15 cellular contexts compared by ENCODE assay signal in genomic region chr5:14505310-14506140, GRCh38.
DNase-seq lines count a peak whose midpoint lies in the region; ATAC-seq, FAIRE-seq and TF ChIP-seq lines count a peak whose summit lies in the region.
"Had no signal": no experiment of that assay in that cellular context is flagged by ENCODE, and none has a peak within 500 bp of the region (broad histone marks: within the 10 kb centered on the region; RNA-seq: fewer than 3 reads in every experiment).

No MANE protein-coding gene starts in this region.

- H3K36me3 Mint-ChIP-seq in H9 (ENCODE audit: insufficient read depth in 1 of 3, low read depth in 3 of 3), result peaks cover 16 to 38% (median 31%) of the 10 kb centered on the region in 3 experiments; a peak in 6 of 7 replicates
- peaks cover 36% of the 10 kb centered on the region for H3K36me3 Mint-ChIP-seq in astrocyte (ENCODE audit: low read depth, unreplicated experiment)

- no peak overlapping the region for H3K27ac ChIP-seq in H9 (ENCODE audit: insufficient read length, low read depth, low read length)
- H3K27ac ChIP-seq in astrocyte (ENCODE audit: low read depth, low read length), result no peak overlapping the region

- H3K18ac ChIP-seq in H9 (ENCODE audit: insufficient read length, low read depth, low read length), result no peak overlapping the region

- H2BK5ac ChIP-seq in H9 (ENCODE audit: insufficient read length, low read length), result no peak overlapping the region

- ATAC-seq in GM19035 (IDR thresholded peaks at IDR 0.05; ENCODE audit: unreplicated experiment), result no peak
- ATAC-seq: activated CD4-positive, alpha-beta T cell treated with anti-CD3 and anti-CD28 coated beads for 36 hours had no signal

- H3K27me3 ChIP-seq in BE2C, result no peaks in the 10 kb centered on the region
- H3K27me3 ChIP-seq in H9 (ENCODE audit: insufficient read depth, low read length), result no peaks in the 10 kb centered on the region
- H3K27me3 ChIP-seq in astrocyte (ENCODE audit: insufficient read depth, low read length), result no peaks in the 10 kb centered on the region

- H3T11ph ChIP-seq in H9 (ENCODE audit: low read length), result no peak overlapping the region

- WGBS in H9 (ENCODE audit: extremely low coverage, insufficient read length, low lambda C conversion rate), result no CpG with 5 or more reads among the region's 23 CpGs

- no peak overlapping the region for H4K5ac ChIP-seq in H9 (ENCODE audit: insufficient read length, low read depth, low read length)

- H3K27ac Mint-ChIP-seq in H9, result peak overlapping the region in 1 of 3 experiments; percentile 40; a peak in 2 of 7 replicates
- H3K27ac Mint-ChIP-seq in astrocyte (ENCODE audit: unreplicated experiment), result peak overlapping the region; percentile 66
- H3K27ac Mint-ChIP-seq: activated CD4-positive, alpha-beta T cell treated with anti-CD3 and anti-CD28 coated beads for 36 hours had no signal

- no peaks in the 10 kb centered on the region for H3K79me2 ChIP-seq in H9 (ENCODE audit: insufficient read depth, low read length)
- peaks cover 34% of the 10 kb centered on the region for H3K79me2 ChIP-seq in astrocyte (ENCODE audit: insufficient read depth, low read length)

- H3K36me3 ChIP-seq in BE2C (peaks cover 77% of the 10 kb centered on the region), astrocyte (ENCODE audit: insufficient read depth, low read length) (peaks cover 70% of the 10 kb centered on the region)

- H3K23me2 ChIP-seq in H9 (ENCODE audit: insufficient read length, low read depth, low read length, poor library complexity, severe bottlenecking), result no peaks in the 10 kb centered on the region

- no peak overlapping the region for H4K8ac ChIP-seq in H9 (replicated peaks; ENCODE audit: insufficient read length, low read depth, low read length)

- no peaks in the 10 kb centered on the region for H3K79me1 ChIP-seq in H9 (ENCODE audit: insufficient read depth, low read depth, low read length, poor library complexity, severe bottlenecking)

- H2BK15ac ChIP-seq in H9 (ENCODE audit: low read depth, low read length), result no peak overlapping the region

- H3K23ac ChIP-seq in H9 (ENCODE audit: insufficient read length, low read depth, low read length), result no peak overlapping the region

- no peak overlapping the region for H3K4ac ChIP-seq in H9 (ENCODE audit: low read depth, low read length)

- no peak overlapping the region; the same call in 1 of the 2 replicates for H3K14ac ChIP-seq in H9 (ENCODE audit: insufficient read depth, low read length)

- TF ChIP-seq CTCF in BE2C (IDR thresholded peaks at IDR 0.05; ENCODE audit: low read depth, low read length) (peak; percentile 36), H9 (conservative IDR thresholded peaks at IDR 0.05) (peak; percentile 65), astrocyte (IDR thresholded peaks at IDR 0.05; ENCODE audit: insufficient read depth, low read depth, low read length) (no peak)

- H3K9me3 Mint-ChIP-seq in H9, result no peaks in the 10 kb centered on the region
- H3K9me3 Mint-ChIP-seq in astrocyte (ENCODE audit: unreplicated experiment), result no peaks in the 10 kb centered on the region

- no peak overlapping the region for H3K4me2 ChIP-seq in H9 (ENCODE audit: insufficient read depth, insufficient read length, low read length)
- no peak overlapping the region for H3K4me2 ChIP-seq in astrocyte (ENCODE audit: low read length)

- H3K4me3 ChIP-seq in BE2C (ENCODE audit: low read depth, low read length) (no peak overlapping the region), astrocyte (ENCODE audit: insufficient read depth, low read depth, low read length) (no peak overlapping the region)

- DNase-seq in BE2C (no peak), H9 (no peak), astrocyte (ENCODE audit: low read depth) (no peak), iPS-NIHi7 (ENCODE audit: extremely low spot score) (peak; percentile 64), A172 (ENCODE audit: low spot score) (no peak), cerebellar nuclear complex (lab: John Stamatoyannopoulos, UW) (no peak), hypothalamus (lab: John Stamatoyannopoulos, UW) (no peak)
- DNase-seq: activated CD4-positive, alpha-beta T cell treated with anti-CD3 and anti-CD28 coated beads for 36 hours; activated CD8-positive, alpha-beta memory T cell treated with anti-CD3 and anti-CD28 coated beads, Interleukin-2, amount 50 U/mL, for 48 hours; activated naive CD4-positive, alpha-beta T cell treated with Interleukin-2 at 50 U/mL for 16 hours; GF-D8; NCI-H1436 treated with DMSO at 0.1 percent for 48 hours; NCI-H345 had no signal

- no peak overlapping the region for H2BK20ac ChIP-seq in H9 (ENCODE audit: low read depth, low read length, poor library complexity, severe bottlenecking)

- no peak overlapping the region for H3K4me3 Mint-ChIP-seq in H9
- H3K4me3 Mint-ChIP-seq in astrocyte (ENCODE audit: unreplicated experiment), result no peak overlapping the region
- H3K4me3 Mint-ChIP-seq: activated CD4-positive, alpha-beta T cell treated with anti-CD3 and anti-CD28 coated beads for 36 hours had no signal

- H4K20me1 ChIP-seq in H9 (ENCODE audit: control insufficient read depth, insufficient read depth, insufficient read length) (no peaks in the 10 kb centered on the region), astrocyte (ENCODE audit: insufficient read depth, low read length) (peaks cover 86% of the 10 kb centered on the region)

- H3K27me3 Mint-ChIP-seq in H9 (ENCODE audit: low read depth), result no peaks in the 10 kb centered on the region
- no peaks in the 10 kb centered on the region for H3K27me3 Mint-ChIP-seq in astrocyte (ENCODE audit: low read depth, unreplicated experiment)
- H3K27me3 Mint-ChIP-seq: activated CD4-positive, alpha-beta T cell treated with anti-CD3 and anti-CD28 coated beads for 36 hours had no signal

- no peak overlapping the region for H3K56ac ChIP-seq in H9 (ENCODE audit: insufficient read length, low read depth, low read length)

- H3K4me1 ChIP-seq in BE2C (no peaks in the 10 kb centered on the region), H9 (ENCODE audit: insufficient read depth, low read length) (no peaks in the 10 kb centered on the region), astrocyte (ENCODE audit: insufficient read depth, low read length) (no peaks in the 10 kb centered on the region)

- no peak for FAIRE-seq in astrocyte (lab: Jason Lieb, UNC)
- FAIRE-seq: GM19239 had no signal

- H2AFZ ChIP-seq in H9 (ENCODE audit: low read length), result no peak overlapping the region
- no peak overlapping the region for H2AFZ ChIP-seq in astrocyte (ENCODE audit: low read depth, low read length)

- H4K91ac ChIP-seq in H9 (ENCODE audit: insufficient read length, low read depth, low read length), result no peak overlapping the region

- H2BK120ac ChIP-seq in H9 (ENCODE audit: low read depth, low read length, poor library complexity, severe bottlenecking), result no peak overlapping the region

- H3K9me3 ChIP-seq in BE2C, result no peaks in the 10 kb centered on the region
- H3K9me3 ChIP-seq in H9 (ENCODE audit: control insufficient read depth, low read depth, low read length), result no peaks in the 10 kb centered on the region
- H3K9me3 ChIP-seq in astrocyte (ENCODE audit: insufficient read depth, low read depth, low read length), result no peaks in the 10 kb centered on the region

- 0 out of 4 replicates have a peak, but pooled peaks cover 0 to 2% of the 10 kb centered on the region in 2 experiments for H3K4me1 Mint-ChIP-seq in H9
- peaks cover 6% of the 10 kb centered on the region for H3K4me1 Mint-ChIP-seq in astrocyte (ENCODE audit: low read depth, unreplicated experiment)
- H3K4me1 Mint-ChIP-seq: activated CD4-positive, alpha-beta T cell treated with anti-CD3 and anti-CD28 coated beads for 36 hours had no signal

- no peak overlapping the region for H3K9ac ChIP-seq in H9 (ENCODE audit: extremely low read depth, insufficient read length, low read length)
- no peak overlapping the region for H3K9ac ChIP-seq in astrocyte (ENCODE audit: low read length)

- no peak overlapping the region for H2AK5ac ChIP-seq in H9 (ENCODE audit: insufficient read length, low read length)

- H2BK12ac ChIP-seq in H9 (ENCODE audit: insufficient read length, low read depth, low read length), result no peak overlapping the region
